ENCODE assay signal across 12 cellular contexts in genomic region chr2:50344509-50345106, GRCh38.
DNase-seq lines count a peak whose midpoint lies in the region; ATAC-seq and TF ChIP-seq lines count a peak whose summit lies in the region.
"Had no signal": no experiment of that assay in that cellular context is flagged by ENCODE, and none has a peak within 500 bp of the region (broad histone marks: within the 10 kb centered on the region; RNA-seq: fewer than 3 reads in every experiment).

No MANE protein-coding gene starts in this region.

- ATAC-seq in PC-3: no peak
- no peak for ATAC-seq in GM19463 (IDR thresholded peaks at IDR 0.05; ENCODE audit: unreplicated experiment)
- ATAC-seq in HG03520 (IDR thresholded peaks at IDR 0.05; ENCODE audit: unreplicated experiment): no peak

- H3K9me3 Mint-ChIP-seq in H9: no peaks in the 10 kb centered on the region
- H3K9me3 Mint-ChIP-seq: activated naive CD4-positive, alpha-beta T cell treated with anti-CD3 and anti-CD28 coated beads, Interleukin-2, amount 10 ng/mL, durations not matched to agents 7 days and 5 days; stimulated activated naive CD8-positive, alpha-beta T cell treated with anti-CD3 and anti-CD28 coated beads, Interleukin-15, Interleukin-2, amounts not matched to agents 100 ng/mL and 50 ng/mL, for 24 hours had no signal

- H3K23ac ChIP-seq in H9 (ENCODE audit: insufficient read length, low read depth, low read length): no peak overlapping the region

- H4K5ac ChIP-seq in H9 (ENCODE audit: insufficient read length, low read depth, low read length): no peak overlapping the region

- H2BK20ac ChIP-seq in H9 (ENCODE audit: low read depth, low read length, poor library complexity, severe bottlenecking): no peak overlapping the region

- H3K27me3 ChIP-seq in BE2C: peaks cover 6% of the 10 kb centered on the region
- H3K27me3 ChIP-seq in H9 (ENCODE audit: insufficient read depth, low read length): peaks cover 13% of the 10 kb centered on the region; the same call in 1 of the 2 replicates
- H3K27me3 ChIP-seq in PC-3 (ENCODE audit: low read length): peaks cover 31% of the 10 kb centered on the region

- H3K18ac ChIP-seq in H9 (ENCODE audit: insufficient read length, low read depth, low read length): no peak overlapping the region

- H3K27me3 Mint-ChIP-seq in H9 (ENCODE audit: low read depth): peaks cover 51% of the 10 kb centered on the region

- no peak overlapping the region for H2BK5ac ChIP-seq in H9 (ENCODE audit: insufficient read length, low read length)

- no peaks in the 10 kb centered on the region for H3K79me2 ChIP-seq in H9 (ENCODE audit: insufficient read depth, low read length)
- no peaks in the 10 kb centered on the region for H3K79me2 ChIP-seq in PC-3 (ENCODE audit: low read length)

- H3K4me1 ChIP-seq in BE2C (no peaks in the 10 kb centered on the region), H9 (ENCODE audit: insufficient read depth, low read length) (no peaks in the 10 kb centered on the region; the same call in 1 of the 2 replicates), PC-3 (ENCODE audit: insufficient read depth, low read length) (no peaks in the 10 kb centered on the region)

- H3K9ac ChIP-seq in H9 (ENCODE audit: extremely low read depth, insufficient read length, low read length): no peak overlapping the region
- no peak overlapping the region for H3K9ac ChIP-seq in PC-3 (ENCODE audit: low read length)

- no peak overlapping the region for H3K14ac ChIP-seq in H9 (ENCODE audit: insufficient read depth, low read length)

- no CpG with 5 or more reads among the region's 8 CpGs for WGBS in H9 (ENCODE audit: extremely low coverage, insufficient read length, low lambda C conversion rate)

- intact Hi-C loops in PC-3 (cut with micrococcal nuclease): no loop called here

- no peak overlapping the region for H2AK5ac ChIP-seq in H9 (ENCODE audit: insufficient read length, low read length)

- no peak overlapping the region for H2AFZ ChIP-seq in H9 (ENCODE audit: low read length)
- H2AFZ ChIP-seq in PC-3 (ENCODE audit: low read length): no peak overlapping the region

- H3K27ac ChIP-seq in H9 (ENCODE audit: insufficient read length, low read depth, low read length) (no peak overlapping the region), PC-3 (ENCODE audit: low read length) (no peak overlapping the region)

- H4K8ac ChIP-seq in H9 (replicated peaks; ENCODE audit: insufficient read length, low read depth, low read length): no peak overlapping the region

- no peak overlapping the region for H3K56ac ChIP-seq in H9 (ENCODE audit: insufficient read length, low read depth, low read length)

- POLR2A ChIA-PET in PC-3 (lab: Charles Lee; ENCODE audit: unreplicated experiment): no interaction called here

- H3K36me3 ChIP-seq in BE2C (no peaks in the 10 kb centered on the region), PC-3 (ENCODE audit: low read depth, low read length) (no peaks in the 10 kb centered on the region)

- no peak overlapping the region for H3T11ph ChIP-seq in H9 (ENCODE audit: low read length)

- no peak overlapping the region for H2BK120ac ChIP-seq in H9 (ENCODE audit: low read depth, low read length, poor library complexity, severe bottlenecking)

- H3K4me2 ChIP-seq in H9 (ENCODE audit: insufficient read depth, insufficient read length, low read length) (no peak overlapping the region), PC-3 (ENCODE audit: low read length) (no peak overlapping the region)

- no peak overlapping the region for H2BK15ac ChIP-seq in H9 (ENCODE audit: low read depth, low read length)

- no peaks in the 10 kb centered on the region for H3K36me3 Mint-ChIP-seq in H9 (ENCODE audit: insufficient read depth in 1 of 3, low read depth in 3 of 3)
- H3K36me3 Mint-ChIP-seq: activated naive CD4-positive, alpha-beta T cell treated with anti-CD3 and anti-CD28 coated beads, Interleukin-2, amount 10 ng/mL, durations not matched to agents 7 days and 5 days had no signal

- peaks cover 31 to 37% of the 10 kb centered on the region in 2 experiments for H3K4me1 Mint-ChIP-seq in H9
- H3K4me1 Mint-ChIP-seq: activated naive CD4-positive, alpha-beta T cell treated with anti-CD3 and anti-CD28 coated beads, Interleukin-2, amount 10 ng/mL, durations not matched to agents 7 days and 5 days had no signal

- H3K23me2 ChIP-seq in H9 (ENCODE audit: insufficient read length, low read depth, low read length, poor library complexity, severe bottlenecking): peaks cover 22% of the 10 kb centered on the region

- no peak overlapping the region; a peak in 1 of 5 replicates for H3K4me3 Mint-ChIP-seq in H9
- H3K4me3 Mint-ChIP-seq: activated naive CD4-positive, alpha-beta T cell treated with anti-CD3 and anti-CD28 coated beads, Interleukin-2, amount 10 ng/mL, durations not matched to agents 7 days and 5 days; stimulated activated naive CD8-positive, alpha-beta T cell treated with anti-CD3 and anti-CD28 coated beads, Interleukin-15, Interleukin-2, amounts not matched to agents 100 ng/mL and 50 ng/mL, for 24 hours had no signal

- H4K20me1 ChIP-seq in H9 (ENCODE audit: control insufficient read depth, insufficient read depth, insufficient read length) (no peaks in the 10 kb centered on the region), PC-3 (ENCODE audit: low read length) (no peaks in the 10 kb centered on the region)

- H3K9me3 ChIP-seq in BE2C: no peaks in the 10 kb centered on the region
- H3K9me3 ChIP-seq in H9 (ENCODE audit: control insufficient read depth, low read depth, low read length): no peaks in the 10 kb centered on the region
- no peaks in the 10 kb centered on the region for H3K9me3 ChIP-seq in PC-3 (ENCODE audit: low read length)

- no TSS peak for BruUV-seq in PC-3 (replicated peaks; lab: Mats Ljungman, UMichigan)

- TF ChIP-seq CTCF in BE2C (IDR thresholded peaks at IDR 0.05; ENCODE audit: low read depth, low read length) (0 out of 2 replicates have a peak, but pooled peaks have one; percentile 18), H9 (conservative IDR thresholded peaks at IDR 0.05) (peak; percentile 69), PC-3 (conservative IDR thresholded peaks at IDR 0.05; ENCODE audit: low read depth, low read length) (peak; percentile 35; the same call in 1 of the 2 replicates)

- H3K79me1 ChIP-seq in H9 (ENCODE audit: insufficient read depth, low read depth, low read length, poor library complexity, severe bottlenecking): no peaks in the 10 kb centered on the region

- no peaks in the 10 kb centered on the region for H3K9me2 ChIP-seq in PC-3 (replicated peaks; ENCODE audit: low read length)

- no peak overlapping the region for H3K27ac Mint-ChIP-seq in H9
- H3K27ac Mint-ChIP-seq: activated naive CD4-positive, alpha-beta T cell treated with anti-CD3 and anti-CD28 coated beads, Interleukin-2, amount 10 ng/mL, durations not matched to agents 7 days and 5 days; stimulated activated naive CD8-positive, alpha-beta T cell treated with anti-CD3 and anti-CD28 coated beads, Interleukin-15, Interleukin-2, amounts not matched to agents 100 ng/mL and 50 ng/mL, for 24 hours had no signal

- no peaks in the 10 kb centered on the region for H3F3A ChIP-seq in PC-3 (ENCODE audit: low read length, unreplicated experiment)

- DNase-seq in BE2C: no peak
- peak; percentile 55 for DNase-seq in H9
- no peak for DNase-seq in PC-3
- peak; percentile 15 for DNase-seq in iPS-NIHi7 (ENCODE audit: extremely low spot score)
- no peak for DNase-seq in germinal center (ENCODE audit: low spot score)
- DNase-seq in NCI-H510A (lab: John Stamatoyannopoulos, UW): no peak
- DNase-seq: activated naive CD4-positive, alpha-beta T cell treated with anti-CD3 and anti-CD28 coated beads, Interleukin-2, amount 10 ng/mL, durations not matched to agents 7 days and 5 days; AML-193; NCI-H1930 had no signal

- no peak overlapping the region for H4K91ac ChIP-seq in H9 (ENCODE audit: insufficient read length, low read depth, low read length)

- no peak overlapping the region for H3K4me3 ChIP-seq in BE2C (ENCODE audit: low read depth, low read length)
- no peak overlapping the region for H3K4me3 ChIP-seq in PC-3 (ENCODE audit: low read length)

- CTCF ChIA-PET in PC-3 (lab: Charles Lee): interaction anchor here (0.6 kb wide), 1 partner anchor 177 kb away, joined by 4 read pairs; no protein-coding TSS in a partner anchor

- no peak overlapping the region for H3K4ac ChIP-seq in H9 (ENCODE audit: low read depth, low read length)

- no peak overlapping the region for H2BK12ac ChIP-seq in H9 (ENCODE audit: insufficient read length, low read depth, low read length)

Comparison
In these comparisons a context has a peak if more than half of its experiments do, and no peak if none do; other contexts are left out.
1. DNase-seq: peak in H9 (single experiment) and iPS-NIHi7 (single experiment); none in BE2C (single experiment), PC-3 (single experiment), germinal center (single experiment) and NCI-H510A (single experiment).
2. CTCF ChIP-seq: peak in every context shown above with its lines; median percentile 69 in H9; 35 in PC-3; 18 in BE2C.